20 cellular contexts compared by ENCODE assay signal in genomic region chr5:111232311-111233049, GRCh38. TPM values are rescaled to one million over a fixed set of nuclear protein-coding genes. Genes with fewer than 3 reads are reported as not detected.
A peak's percentile ranks its signal among the peaks of the same experiment; 100 is the strongest.
DNase-seq lines count a peak whose midpoint lies in the region; ATAC-seq and TF ChIP-seq lines count a peak whose summit lies in the region.
"Had no signal": no experiment of that assay in that cellular context is flagged by ENCODE, and none has a peak within 500 bp of the region (broad histone marks: within the 10 kb centered on the region; RNA-seq: fewer than 3 reads in every experiment).

No MANE protein-coding gene starts in this region.

- no peak overlapping the region for H2AFZ ChIP-seq in OCI-LY3 (ENCODE audit: low read depth, low read length)

- peak overlapping the region; percentile 55 for H3K4me2 ChIP-seq in OCI-LY3 (ENCODE audit: low read length)

- ATAC-seq in gastrocnemius medialis: no peak
- ATAC-seq: heart left ventricle had no signal

- intact Hi-C loops in gastrocnemius medialis (cut with DNase I; ENCODE audit: low total_unique reads): no loop called here

- H3K36me3 ChIP-seq in OCI-LY3 (replicated peaks; ENCODE audit: low read depth, low read length): peaks cover 10% of the 10 kb centered on the region
- no peaks in the 10 kb centered on the region for H3K36me3 ChIP-seq in gastrocnemius medialis
- H3K36me3 ChIP-seq: heart left ventricle, SJSA1, thoracic aorta had no signal

- DNase-seq in activated naive CD4-positive, alpha-beta T cell treated with anti-CD3 and anti-CD28 coated beads, Interleukin-2, amount 10 ng/mL, durations not matched to agents 7 days and 5 days: no peak
- DNase-seq in activated naive CD4-positive, alpha-beta T cell treated with anti-CD3 and anti-CD28 coated beads, Interleukin-2, amount 50 U/mL, for 16 hours: no peak
- DNase-seq in activated naive CD8-positive, alpha-beta T cell treated with anti-CD3 and anti-CD28 coated beads for 36 hours: no peak
- DNase-seq in superior temporal gyrus (ENCODE audit: extremely low spot score) (peak; percentile 9), activated gamma-delta T cell treated with Interleukin-2 at 50 U/mL for 16 hours (no peak), gastrocnemius medialis (no peak), AG08396 (ENCODE audit: low spot score) (no peak)
- DNase-seq: effector CD8-positive, alpha-beta T cell; GF-D8; H7; heart left ventricle; mammary epithelial cell; MV-4-11; naive B cell; NCI-H2029; NCI-H510A treated with DMSO at 0.1 percent for 48 hours; stimulated activated CD4-positive, alpha-beta T cell treated with anti-CD3 and anti-CD28 coated beads, Interleukin-2, amount 100 ng/mL, for 48 hours had no signal

- CTCF ChIA-PET in activated naive CD4-positive, alpha-beta T cell treated with anti-CD3 and anti-CD28 coated beads, Interleukin-2, amount 10 ng/mL, durations not matched to agents 7 days and 5 days (lab: Charles Lee): no interaction called here

- H3K4me3 ChIP-seq in OCI-LY3 (ENCODE audit: low read length) (peak overlapping the region; percentile 30), gastrocnemius medialis (no peak overlapping the region)
- H3K4me3 ChIP-seq: heart left ventricle, SJSA1, thoracic aorta had no signal

- H3K27ac ChIP-seq in OCI-LY3 (ENCODE audit: low read length) (peak overlapping the region; percentile 33), gastrocnemius medialis (no peak overlapping the region)
- H3K27ac ChIP-seq: heart left ventricle, SJSA1, thoracic aorta had no signal

- peak overlapping the region; percentile 11; the same call in 1 of the 2 replicates for H3K9ac ChIP-seq in OCI-LY3 (ENCODE audit: low read length)

- H3K27me3 Mint-ChIP-seq in activated naive CD4-positive, alpha-beta T cell treated with anti-CD3 and anti-CD28 coated beads, Interleukin-2, amount 10 ng/mL, durations not matched to agents 7 days and 5 days: no peaks in the 10 kb centered on the region
- H3K27me3 Mint-ChIP-seq in activated naive CD8-positive, alpha-beta T cell treated with anti-CD3 and anti-CD28 coated beads for 36 hours: no peaks in the 10 kb centered on the region

- H3K27me3 ChIP-seq in OCI-LY3 (ENCODE audit: low read depth, low read length): no peaks in the 10 kb centered on the region
- no peaks in the 10 kb centered on the region for H3K27me3 ChIP-seq in gastrocnemius medialis

- TF ChIP-seq CTCF in OCI-LY3 (IDR thresholded peaks at IDR 0.05; ENCODE audit: low read depth, low read length) (no peak), gastrocnemius medialis (IDR thresholded peaks at IDR 0.05 in 4 of 5, conservative IDR thresholded peaks at IDR 0.05 in 1 of 5) (no peak)

- H3K27ac Mint-ChIP-seq in activated naive CD4-positive, alpha-beta T cell treated with anti-CD3 and anti-CD28 coated beads, Interleukin-2, amount 10 ng/mL, durations not matched to agents 7 days and 5 days: peak overlapping the region; percentile 91
- peak overlapping the region; percentile 90 for H3K27ac Mint-ChIP-seq in activated naive CD8-positive, alpha-beta T cell treated with anti-CD3 and anti-CD28 coated beads for 36 hours

- peaks cover 100% of the 10 kb centered on the region for H3K79me2 ChIP-seq in OCI-LY3 (ENCODE audit: low read length)

- H3K9me3 ChIP-seq in OCI-LY3 (ENCODE audit: insufficient read depth, low read length) (no peaks in the 10 kb centered on the region), gastrocnemius medialis (no peaks in the 10 kb centered on the region)
- H3K9me3 ChIP-seq: heart left ventricle, SJSA1, thoracic aorta had no signal

- no peak for TF ChIP-seq POLR2A in gastrocnemius medialis (IDR thresholded peaks at IDR 0.05)

- H3K4me1 Mint-ChIP-seq in activated naive CD4-positive, alpha-beta T cell treated with anti-CD3 and anti-CD28 coated beads, Interleukin-2, amount 10 ng/mL, durations not matched to agents 7 days and 5 days: peaks cover 89% of the 10 kb centered on the region
- H3K4me1 Mint-ChIP-seq in activated naive CD8-positive, alpha-beta T cell treated with anti-CD3 and anti-CD28 coated beads for 36 hours: peaks cover 88% of the 10 kb centered on the region

- peak overlapping the region; percentile 68 for H3K4me3 Mint-ChIP-seq in activated naive CD4-positive, alpha-beta T cell treated with anti-CD3 and anti-CD28 coated beads, Interleukin-2, amount 10 ng/mL, durations not matched to agents 7 days and 5 days
- H3K4me3 Mint-ChIP-seq in activated naive CD8-positive, alpha-beta T cell treated with anti-CD3 and anti-CD28 coated beads for 36 hours: peak overlapping the region; percentile 57
- H3K4me3 Mint-ChIP-seq: naive B cell had no signal

- no peaks in the 10 kb centered on the region for H3K9me3 Mint-ChIP-seq in activated naive CD4-positive, alpha-beta T cell treated with anti-CD3 and anti-CD28 coated beads, Interleukin-2, amount 10 ng/mL, durations not matched to agents 7 days and 5 days
- no peaks in the 10 kb centered on the region for H3K9me3 Mint-ChIP-seq in activated naive CD8-positive, alpha-beta T cell treated with anti-CD3 and anti-CD28 coated beads for 36 hours
- H3K9me3 Mint-ChIP-seq: naive B cell had no signal

- peaks cover 49% of the 10 kb centered on the region for H3K36me3 Mint-ChIP-seq in activated naive CD4-positive, alpha-beta T cell treated with anti-CD3 and anti-CD28 coated beads, Interleukin-2, amount 10 ng/mL, durations not matched to agents 7 days and 5 days
- H3K36me3 Mint-ChIP-seq in activated naive CD8-positive, alpha-beta T cell treated with anti-CD3 and anti-CD28 coated beads for 36 hours: peaks cover 29% of the 10 kb centered on the region
- H3K36me3 Mint-ChIP-seq: naive B cell had no signal

- in situ Hi-C loops in gastrocnemius medialis (cut with MboI; ENCODE audit: low sequenced_read_pairs in 4 of 4): no loop called here

- peaks cover 99% of the 10 kb centered on the region for H3K4me1 ChIP-seq in OCI-LY3 (ENCODE audit: low read length)
- H3K4me1 ChIP-seq in gastrocnemius medialis: no peaks in the 10 kb centered on the region
- H3K4me1 ChIP-seq: SJSA1 had no signal

- peaks cover 47% of the 10 kb centered on the region for H4K20me1 ChIP-seq in OCI-LY3 (ENCODE audit: insufficient read depth, low read length)

RNA-seq across cellular contexts. Expression of gene CAMK4, which starts 8.3 kb away (rescaled TPM):
- 10 to 100 TPM; 66.6 to 68.0 TPM for total RNA-seq in activated naive CD8-positive, alpha-beta T cell treated with anti-CD3 and anti-CD28 coated beads for 36 hours
- total RNA-seq in gastrocnemius medialis: 1 to 10 TPM in 2 of 4 donors, under 1 TPM in 2; 0.27 to 1.0 (median 0.72) TPM

Comparison
In these comparisons a context has a peak if more than half of its experiments do, and no peak if none do; other contexts are left out.
1. RNA of gene CAMK4, which starts 8.3 kb away (total RNA-seq): 66.6 to 68.0 TPM in activated naive CD8-positive, alpha-beta T cell treated with anti-CD3 and anti-CD28 coated beads for 36 hours; 0.27 to 1.0 TPM in gastrocnemius medialis; every median in the first group is over 10 times any median in the second.